ENCODE assay signal across 8 cellular contexts in genomic region chr22:35299717-35300497, GRCh38. TPM values are rescaled to one million over a fixed set of nuclear protein-coding genes. Genes with fewer than 3 reads are reported as not detected.
DNase-seq lines count a peak whose midpoint lies in the region; ATAC-seq and TF ChIP-seq lines count a peak whose summit lies in the region.

TOM1 (plus strand) TSS chr22:35299894; CDS start chr22:35299929, 35 bp downstream.

- TF ChIP-seq CTCF in BJ (IDR thresholded peaks at IDR 0.05; ENCODE audit: insufficient read depth, low read depth, low read length): no peak

- intact Hi-C loops in left colon (cut with DNase I, micrococcal nuclease): no loop called here

- peak within 1 kb of the TSS; percentile 92 for H3K4me3 Mint-ChIP-seq in activated CD4-positive, alpha-beta T cell treated with anti-CD3 and anti-CD28 coated beads, Interleukin-2, amount 10 ng/mL, durations not matched to agents 7 days and 5 days

- peak; percentile 81 for DNase-seq in BJ (ENCODE audit: low read depth)
- DNase-seq in NCI-H69 (lab: John Stamatoyannopoulos, UW): peak; percentile 99
- peak; percentile 96 for DNase-seq in activated CD4-positive, alpha-beta T cell treated with anti-CD3 and anti-CD28 coated beads, Interleukin-2, amount 10 ng/mL, durations not matched to agents 7 days and 5 days
- DNase-seq in cortex of kidney (lab: John Stamatoyannopoulos, UW): peak; percentile 40
- peak; percentile 96 to 99 for DNase-seq in left colon
- DNase-seq in stimulated activated CD4-positive, alpha-beta T cell treated with anti-CD3 and anti-CD28 coated beads, Interleukin-1b, Interleukin-23, amount 100 ng/mL, for 48 hours: peak; percentile 95

- POLR2A ChIA-PET in BJ (lab: Charles Lee): interaction anchor here (0.6 to 0.9 kb wide), 2 partner anchors 10 to 1897 kb away, joined by 3 to 4 read pairs; no protein-coding TSS in a partner anchor
- POLR2A ChIA-PET in activated CD4-positive, alpha-beta T cell treated with anti-CD3 and anti-CD28 coated beads, Interleukin-2, amount 10 ng/mL, durations not matched to agents 7 days and 5 days (lab: Charles Lee): interaction anchor here (0.7 to 0.8 kb wide), 3 partner anchors 11 to 43 kb away, joined by 3 to 6 read pairs (median 6); partner anchors contain the start of gene HMGXB4

- H3K9me3 Mint-ChIP-seq in activated CD4-positive, alpha-beta T cell treated with anti-CD3 and anti-CD28 coated beads, Interleukin-2, amount 10 ng/mL, durations not matched to agents 7 days and 5 days: no peaks in the 10 kb centered on the region

- no peaks in the 10 kb centered on the region for H3K27me3 ChIP-seq in BJ (ENCODE audit: control insufficient read depth, insufficient read depth, low read length)

- no peaks in the 10 kb centered on the region for H3K27me3 Mint-ChIP-seq in activated CD4-positive, alpha-beta T cell treated with anti-CD3 and anti-CD28 coated beads, Interleukin-2, amount 10 ng/mL, durations not matched to agents 7 days and 5 days

- H3K4me3 ChIP-seq in BJ (ENCODE audit: low read depth, low read length): peak within 1 kb of the TSS; percentile 66

- peaks cover 32% of the 10 kb centered on the region for H3K4me1 Mint-ChIP-seq in activated CD4-positive, alpha-beta T cell treated with anti-CD3 and anti-CD28 coated beads, Interleukin-2, amount 10 ng/mL, durations not matched to agents 7 days and 5 days

- peak; percentile 89 for ATAC-seq in GM19328 (IDR thresholded peaks at IDR 0.05; ENCODE audit: unreplicated experiment)
- peak; percentile 91 for ATAC-seq in HG03520 (IDR thresholded peaks at IDR 0.05; ENCODE audit: unreplicated experiment)
- ATAC-seq in left colon: peak; percentile 89

- H3K27ac Mint-ChIP-seq in activated CD4-positive, alpha-beta T cell treated with anti-CD3 and anti-CD28 coated beads, Interleukin-2, amount 10 ng/mL, durations not matched to agents 7 days and 5 days: peak within 1 kb of the TSS; percentile 94

- CTCF ChIA-PET in BJ (lab: Yijun Ruan, JAX): no interaction called here
- CTCF ChIA-PET in activated CD4-positive, alpha-beta T cell treated with anti-CD3 and anti-CD28 coated beads, Interleukin-2, amount 10 ng/mL, durations not matched to agents 7 days and 5 days (lab: Charles Lee): interaction anchor here (0.5 to 1.8 kb wide), 6 partner anchors 10 to 127 kb away, joined by 3 to 5 read pairs (median 4); no protein-coding TSS in a partner anchor

- H3K36me3 ChIP-seq in BJ (ENCODE audit: control insufficient read depth, insufficient read depth, low read length): peaks cover 2% of the 10 kb centered on the region; the same call in 1 of the 2 replicates

- peaks cover 15% of the 10 kb centered on the region for H3K36me3 Mint-ChIP-seq in activated CD4-positive, alpha-beta T cell treated with anti-CD3 and anti-CD28 coated beads, Interleukin-2, amount 10 ng/mL, durations not matched to agents 7 days and 5 days (ENCODE audit: low read depth)

RNA-seq across cellular contexts. Expression of gene TOM1, which starts in this region (rescaled TPM):
- 63.7 and 124 TPM in 2 replicates for polyA plus RNA-seq in BJ (2011; rRNA removed)
- 86.5 and 133 TPM in 2 replicates for polyA minus RNA-seq in BJ (2011; rRNA and poly(A)+ RNA removed)
- 10 to 100 TPM; 30.0 to 37.8 TPM for total RNA-seq in activated CD4-positive, alpha-beta T cell treated with anti-CD3 and anti-CD28 coated beads, Interleukin-2, amount 10 ng/mL, durations not matched to agents 7 days and 5 days
- 10 to 100 TPM; 62.4 to 63.2 TPM for total RNA-seq in left colon

Comparison
In these comparisons a context has a peak if more than half of its experiments do, and no peak if none do; other contexts are left out.
1. Peak in every context shown above with its lines: DNase-seq, ATAC-seq and H3K4me3 ChIP-seq.
2. DNase-seq: peak in every context shown above with its lines; median percentile 99 in NCI-H69; 98 in left colon; 96 in activated CD4-positive, alpha-beta T cell treated with anti-CD3 and anti-CD28 coated beads, Interleukin-2, amount 10 ng/mL, durations not matched to agents 7 days and 5 days; 95 in stimulated activated CD4-positive, alpha-beta T cell treated with anti-CD3 and anti-CD28 coated beads, Interleukin-1b, Interleukin-23, amount 100 ng/mL, for 48 hours; 81 in BJ; 40 in cortex of kidney.